ENCODE assay signal across 19 cellular contexts in genomic region chr14:91128699-91129098, GRCh38. TPM values are rescaled to one million over a fixed set of nuclear protein-coding genes. Genes with fewer than 3 reads are reported as not detected.
DNase-seq lines count a peak whose midpoint lies in the region; ATAC-seq and TF ChIP-seq lines count a peak whose summit lies in the region.
"Had no signal": no experiment of that assay in that cellular context is flagged by ENCODE, and none has a peak within 500 bp of the region (broad histone marks: within the 10 kb centered on the region; RNA-seq: fewer than 3 reads in every experiment).

No MANE protein-coding gene starts in this region.

- no peak for ATAC-seq in CD8-positive, alpha-beta T cell
- ATAC-seq in activated T-helper 17 cell treated with anti-CD3 and anti-CD28 coated beads, Interleukin-2, amount 50 U/mL, for 72 hours (replicated peaks), result no peak
- ATAC-seq in memory B cell (ENCODE audit: low read depth), result no peak
- ATAC-seq: WTC11 had no signal

- H3K27me3 Mint-ChIP-seq in CD8-positive, alpha-beta T cell (ENCODE audit: low read depth), result no peaks in the 10 kb centered on the region
- no peaks in the 10 kb centered on the region for H3K27me3 Mint-ChIP-seq in activated T-helper 17 cell treated with anti-CD3 and anti-CD28 coated beads, Interleukin-2, amount 50 U/mL, for 72 hours
- no peaks in the 10 kb centered on the region for H3K27me3 Mint-ChIP-seq in memory B cell

- DNase-seq in NCI-H82 (lab: John Stamatoyannopoulos, UW) (peak; percentile 18), NCI-H82 treated with DMSO at 0.1 percent for 48 hours (lab: John Stamatoyannopoulos, UW; ENCODE audit: unreplicated experiment) (no peak), memory B cell (ENCODE audit: low spot score in 2 of 2) (no peak), UCSD-AML1 (lab: John Stamatoyannopoulos, UW; ENCODE audit: unreplicated experiment) (no peak), activated gamma-delta T cell (lab: John Stamatoyannopoulos, UW) (no peak), GM19240 (ENCODE audit: insufficient read length, low spot score) (no peak)
- DNase-seq in CD8-positive, alpha-beta T cell, result no peak
- DNase-seq: activated naive CD4-positive, alpha-beta T cell treated with Interleukin-2 at 50 U/mL for 16 hours; AML-193; Calu3; EL; endodermal cell; GM23248; hippocampal formation; NCI-H524 treated with DMSO at 0.1 percent for 48 hours; SHP77; stimulated activated CD4-positive, alpha-beta T cell treated with anti-CD3 and anti-CD28 coated beads, Interleukin-2, amount 100 ng/mL, for 48 hours had no signal

- H3K4me1 Mint-ChIP-seq in CD8-positive, alpha-beta T cell (ENCODE audit: low read depth), result peaks cover 19% of the 10 kb centered on the region
- H3K4me1 Mint-ChIP-seq in activated T-helper 17 cell treated with anti-CD3 and anti-CD28 coated beads, Interleukin-2, amount 50 U/mL, for 72 hours, result peaks cover 13% of the 10 kb centered on the region
- peaks cover 23% of the 10 kb centered on the region for H3K4me1 Mint-ChIP-seq in memory B cell
- H3K4me1 Mint-ChIP-seq: endodermal cell had no signal

- no peaks in the 10 kb centered on the region for H3K9me3 Mint-ChIP-seq in CD8-positive, alpha-beta T cell
- no peaks in the 10 kb centered on the region for H3K9me3 Mint-ChIP-seq in activated T-helper 17 cell treated with anti-CD3 and anti-CD28 coated beads, Interleukin-2, amount 50 U/mL, for 72 hours
- no peaks in the 10 kb centered on the region for H3K9me3 Mint-ChIP-seq in memory B cell
- H3K9me3 Mint-ChIP-seq: WTC11 had no signal

- no peak for TF ChIP-seq CTCF in CD8-positive, alpha-beta T cell (IDR thresholded peaks at IDR 0.05)

- POLR2A ChIA-PET in CD8-positive, alpha-beta T cell (lab: Charles Lee), result interaction anchor here (1.1 kb wide), 1 partner anchor 15 kb away, joined by 3 read pairs; the partner anchor contains the start of gene DGLUCY

- H3K27ac ChIP-seq in CD8-positive, alpha-beta T cell (ENCODE audit: low read depth, low read length), result no peak overlapping the region
- H3K27ac ChIP-seq: GM23248 had no signal

- intact Hi-C loops in CD8-positive, alpha-beta T cell (cut with DNase I, micrococcal nuclease), result no loop called here

- H3K4me3 ChIP-seq in CD8-positive, alpha-beta T cell (ENCODE audit: low read depth, low read length), result no peak overlapping the region
- H3K4me3 ChIP-seq: GM23248 had no signal

- no peaks in the 10 kb centered on the region for H3K27me3 ChIP-seq in CD8-positive, alpha-beta T cell (ENCODE audit: insufficient read depth, low read length)

- peaks cover 11% of the 10 kb centered on the region for H3K36me3 ChIP-seq in CD8-positive, alpha-beta T cell (ENCODE audit: insufficient read depth, low read length)

- H3K4me3 Mint-ChIP-seq in CD8-positive, alpha-beta T cell, result no peak overlapping the region
- no peak overlapping the region for H3K4me3 Mint-ChIP-seq in activated T-helper 17 cell treated with anti-CD3 and anti-CD28 coated beads, Interleukin-2, amount 50 U/mL, for 72 hours
- no peak overlapping the region for H3K4me3 Mint-ChIP-seq in memory B cell
- H3K4me3 Mint-ChIP-seq: endodermal cell, WTC11 had no signal

- H3K9me3 ChIP-seq in CD8-positive, alpha-beta T cell (ENCODE audit: low read length), result no peaks in the 10 kb centered on the region

- H3K4me1 ChIP-seq in CD8-positive, alpha-beta T cell (ENCODE audit: insufficient read depth, low read length), result no peaks in the 10 kb centered on the region

- peaks cover 67% of the 10 kb centered on the region for H3K36me3 Mint-ChIP-seq in CD8-positive, alpha-beta T cell
- peaks cover 60% of the 10 kb centered on the region for H3K36me3 Mint-ChIP-seq in activated T-helper 17 cell treated with anti-CD3 and anti-CD28 coated beads, Interleukin-2, amount 50 U/mL, for 72 hours (ENCODE audit: low read depth)
- peaks cover 34% of the 10 kb centered on the region for H3K36me3 Mint-ChIP-seq in memory B cell

- CTCF ChIA-PET in CD8-positive, alpha-beta T cell (lab: Charles Lee), result interaction anchor here (0.9 kb wide), 1 partner anchor 10 kb away, joined by 3 read pairs; no protein-coding TSS in a partner anchor

- peak overlapping the region; percentile 70 for H3K27ac Mint-ChIP-seq in CD8-positive, alpha-beta T cell
- peak overlapping the region; percentile 70 for H3K27ac Mint-ChIP-seq in activated T-helper 17 cell treated with anti-CD3 and anti-CD28 coated beads, Interleukin-2, amount 50 U/mL, for 72 hours
- peak overlapping the region; percentile 64 for H3K27ac Mint-ChIP-seq in memory B cell
- H3K27ac Mint-ChIP-seq: endodermal cell, WTC11 had no signal

RNA-seq across cellular contexts. Expression of gene DGLUCY, which starts 14.8 kb away (rescaled TPM):
- total RNA-seq in CD8-positive, alpha-beta T cell, result 10 to 100 TPM; 31.2 to 33.6 TPM
- total RNA-seq in activated T-helper 17 cell treated with anti-CD3 and anti-CD28 coated beads, Interleukin-2, amount 50 U/mL, for 72 hours, result 10 to 100 TPM; 73.8 to 88.7 TPM
